9 cellular contexts compared by ENCODE assay signal in genomic region chr6:89372506-89372901, GRCh38. TPM values are rescaled to one million over a fixed set of nuclear protein-coding genes. Genes with fewer than 3 reads are reported as not detected.
DNase-seq lines count a peak whose midpoint lies in the region; TF ChIP-seq lines count a peak whose summit lies in the region.
"Had no signal": no experiment of that assay in that cellular context is flagged by ENCODE, and none has a peak within 500 bp of the region (broad histone marks: within the 10 kb centered on the region; RNA-seq: fewer than 3 reads in every experiment).

No MANE protein-coding gene starts in this region.

- H2AK5ac ChIP-seq in H9 (ENCODE audit: insufficient read length, low read length): no peak overlapping the region

- H4K20me1 ChIP-seq in H9 (ENCODE audit: control insufficient read depth, insufficient read depth, insufficient read length): no peaks in the 10 kb centered on the region
- H4K20me1 ChIP-seq in MM.1S (ENCODE audit: insufficient read depth, low read length): no peaks in the 10 kb centered on the region
- no peaks in the 10 kb centered on the region for H4K20me1 ChIP-seq in smooth muscle cell (ENCODE audit: low read depth)

- H2BK120ac ChIP-seq in H9 (ENCODE audit: low read depth, low read length, poor library complexity, severe bottlenecking): no peak overlapping the region

- no peak overlapping the region for H4K5ac ChIP-seq in H9 (ENCODE audit: insufficient read length, low read depth, low read length)

- H4K8ac ChIP-seq in H9 (replicated peaks; ENCODE audit: insufficient read length, low read depth, low read length): no peak overlapping the region

- TF ChIP-seq CTCF in H9 (conservative IDR thresholded peaks at IDR 0.05): no peak
- TF ChIP-seq CTCF in MM.1S (IDR thresholded peaks at IDR 0.05; ENCODE audit: low read length): no peak
- TF ChIP-seq CTCF in smooth muscle cell (IDR thresholded peaks at IDR 0.05; ENCODE audit: borderline replicate concordance, insufficient read depth, poor library complexity, severe bottlenecking): no peak

- no peaks in the 10 kb centered on the region for H3K9me3 Mint-ChIP-seq in activated naive CD4-positive, alpha-beta T cell treated with anti-CD3 and anti-CD28 coated beads, Interleukin-2, amount 10 ng/mL, durations not matched to agents 7 days and 5 days
- no peaks in the 10 kb centered on the region for H3K9me3 Mint-ChIP-seq in H9

- no peak overlapping the region for H4K91ac ChIP-seq in H9 (ENCODE audit: insufficient read length, low read depth, low read length)

- in situ Hi-C loops in ACHN (cut with HindIII; ENCODE audit: low pct_ligation_motif_present, low pct_unique_long_range_greater_than_20kb, low sequenced_read_pairs): no loop called here

- no peaks in the 10 kb centered on the region for H3K27me3 Mint-ChIP-seq in activated naive CD4-positive, alpha-beta T cell treated with anti-CD3 and anti-CD28 coated beads, Interleukin-2, amount 10 ng/mL, durations not matched to agents 7 days and 5 days
- no peaks in the 10 kb centered on the region for H3K27me3 Mint-ChIP-seq in H9 (ENCODE audit: low read depth)

- H3K4me1 Mint-ChIP-seq in activated naive CD4-positive, alpha-beta T cell treated with anti-CD3 and anti-CD28 coated beads, Interleukin-2, amount 10 ng/mL, durations not matched to agents 7 days and 5 days: peaks cover 45% of the 10 kb centered on the region
- peaks cover 17 to 30% of the 10 kb centered on the region in 2 experiments for H3K4me1 Mint-ChIP-seq in H9

- H3F3A ChIP-seq in MM.1S (ENCODE audit: insufficient read depth, low read length) (peaks cover 58% of the 10 kb centered on the region), smooth muscle cell (ENCODE audit: low read depth) (no peaks in the 10 kb centered on the region)

- H3K9me3 ChIP-seq in H9 (ENCODE audit: control insufficient read depth, low read depth, low read length) (no peaks in the 10 kb centered on the region), MM.1S (replicated peaks; ENCODE audit: insufficient read depth, low read length) (no peaks in the 10 kb centered on the region), smooth muscle cell (replicated peaks; ENCODE audit: low read depth) (no peaks in the 10 kb centered on the region)
- H3K9me3 ChIP-seq: SJSA1 had no signal

- H2AFZ ChIP-seq in H9 (ENCODE audit: low read length) (no peak overlapping the region), MM.1S (ENCODE audit: low read length) (no peak overlapping the region), smooth muscle cell (ENCODE audit: low read depth) (peak overlapping the region; percentile 61)

- H3K4me3 Mint-ChIP-seq in activated naive CD4-positive, alpha-beta T cell treated with anti-CD3 and anti-CD28 coated beads, Interleukin-2, amount 10 ng/mL, durations not matched to agents 7 days and 5 days: no peak overlapping the region
- H3K4me3 Mint-ChIP-seq in H9: no peak overlapping the region

- no peak overlapping the region for H3K4ac ChIP-seq in H9 (ENCODE audit: low read depth, low read length)

- H2BK5ac ChIP-seq in H9 (ENCODE audit: insufficient read length, low read length): no peak overlapping the region

- H3K27me3 ChIP-seq in H9 (ENCODE audit: insufficient read depth, low read length) (no peaks in the 10 kb centered on the region), MM.1S (replicated peaks; ENCODE audit: insufficient read depth, low read length) (no peaks in the 10 kb centered on the region), smooth muscle cell (ENCODE audit: low read depth) (no peaks in the 10 kb centered on the region)

- CTCF ChIA-PET in activated naive CD4-positive, alpha-beta T cell treated with anti-CD3 and anti-CD28 coated beads, Interleukin-2, amount 10 ng/mL, durations not matched to agents 7 days and 5 days (lab: Charles Lee): interaction anchor here (0.5 to 4.1 kb wide), 41 partner anchors 8 to 1107 kb away, joined by 3 to 26 read pairs (median 5); partner anchors contain the start of genes ANKRD6 and RRAGD

- H3K27ac Mint-ChIP-seq in activated naive CD4-positive, alpha-beta T cell treated with anti-CD3 and anti-CD28 coated beads, Interleukin-2, amount 10 ng/mL, durations not matched to agents 7 days and 5 days: peak overlapping the region; percentile 84
- no peak overlapping the region; a peak in 1 of 7 replicates for H3K27ac Mint-ChIP-seq in H9

- H3K23ac ChIP-seq in H9 (ENCODE audit: insufficient read length, low read depth, low read length): no peak overlapping the region

- H3K18ac ChIP-seq in H9 (ENCODE audit: insufficient read length, low read depth, low read length): no peak overlapping the region

- H3K23me2 ChIP-seq in H9 (ENCODE audit: insufficient read length, low read depth, low read length, poor library complexity, severe bottlenecking): no peaks in the 10 kb centered on the region

- H3K4me1 ChIP-seq in H9 (ENCODE audit: insufficient read depth, low read length): peaks cover 3% of the 10 kb centered on the region; the same call in 1 of the 2 replicates
- peaks cover 76% of the 10 kb centered on the region for H3K4me1 ChIP-seq in MM.1S (ENCODE audit: low read length)
- no peaks in the 10 kb centered on the region for H3K4me1 ChIP-seq in smooth muscle cell (ENCODE audit: low read depth)
- H3K4me1 ChIP-seq: SJSA1 had no signal

- no peaks in the 10 kb centered on the region for H3K9me2 ChIP-seq in MM.1S (replicated peaks; ENCODE audit: insufficient read depth, low read length)

- no peaks in the 10 kb centered on the region for H3K36me3 Mint-ChIP-seq in activated naive CD4-positive, alpha-beta T cell treated with anti-CD3 and anti-CD28 coated beads, Interleukin-2, amount 10 ng/mL, durations not matched to agents 7 days and 5 days
- no peaks in the 10 kb centered on the region for H3K36me3 Mint-ChIP-seq in H9 (ENCODE audit: insufficient read depth in 1 of 3, low read depth in 3 of 3)

- WGBS in H9 (ENCODE audit: extremely low coverage, insufficient read length, low lambda C conversion rate): no CpG with 5 or more reads among the region's 3 CpGs
- WGBS in smooth muscle cell (ENCODE audit: low lambda C conversion rate): 38% methylated on average over 3 of the region's 3 CpGs

- H3K9ac ChIP-seq in H9 (ENCODE audit: extremely low read depth, insufficient read length, low read length) (no peak overlapping the region), MM.1S (ENCODE audit: low read length) (peak overlapping the region; percentile 16; the same call in 1 of the 2 replicates), smooth muscle cell (ENCODE audit: low read depth) (no peak overlapping the region)

- H3K14ac ChIP-seq in H9 (ENCODE audit: insufficient read depth, low read length): no peak overlapping the region

- H3K36me3 ChIP-seq in MM.1S (replicated peaks; ENCODE audit: insufficient read depth, low read length): no peaks in the 10 kb centered on the region
- no peaks in the 10 kb centered on the region for H3K36me3 ChIP-seq in smooth muscle cell (ENCODE audit: low read depth)
- H3K36me3 ChIP-seq: SJSA1 had no signal

- H3K4me2 ChIP-seq in H9 (ENCODE audit: insufficient read depth, insufficient read length, low read length) (no peak overlapping the region), MM.1S (ENCODE audit: low read depth, low read length) (peak overlapping the region; percentile 34), smooth muscle cell (peak overlapping the region; percentile 63)

- H3K4me3 ChIP-seq in MM.1S (ENCODE audit: low read length) (peak overlapping the region; percentile 0; the same call in 1 of the 2 replicates), smooth muscle cell (no peak overlapping the region)
- H3K4me3 ChIP-seq: SJSA1 had no signal

- H3K56ac ChIP-seq in H9 (ENCODE audit: insufficient read length, low read depth, low read length): no peak overlapping the region

- no peak overlapping the region for H2BK12ac ChIP-seq in H9 (ENCODE audit: insufficient read length, low read depth, low read length)

- 0 out of 2 replicates have a peak overlapping the region, but pooled peaks have one; percentile 9 for H2BK15ac ChIP-seq in H9 (ENCODE audit: low read depth, low read length)

- no peaks in the 10 kb centered on the region for H3K79me1 ChIP-seq in H9 (ENCODE audit: insufficient read depth, low read depth, low read length, poor library complexity, severe bottlenecking)

- H3K27ac ChIP-seq in H9 (ENCODE audit: insufficient read length, low read depth, low read length) (no peak overlapping the region), MM.1S (ENCODE audit: low read length) (peak overlapping the region; percentile 83), smooth muscle cell (ENCODE audit: low read depth) (no peak overlapping the region)
- H3K27ac ChIP-seq: SJSA1 had no signal

- peak; percentile 52 for DNase-seq in activated naive CD4-positive, alpha-beta T cell treated with anti-CD3 and anti-CD28 coated beads, Interleukin-2, amount 10 ng/mL, durations not matched to agents 7 days and 5 days
- no peak for DNase-seq in activated naive CD4-positive, alpha-beta T cell treated with Interleukin-2 at 50 U/mL for 16 hours
- DNase-seq in H9 (no peak), MM.1S (peak; percentile 80), smooth muscle cell (lab: John Stamatoyannopoulos, UW; ENCODE audit: unreplicated experiment) (no peak), COR-L47 (lab: John Stamatoyannopoulos, UW) (no peak), ACHN (no peak), dedifferentiated amniotic fluid mesenchymal stem cell (ENCODE audit: extremely low spot score) (no peak)

- H3T11ph ChIP-seq in H9 (ENCODE audit: low read length): no peak overlapping the region

- H3K79me2 ChIP-seq in H9 (ENCODE audit: insufficient read depth, low read length) (no peaks in the 10 kb centered on the region), MM.1S (ENCODE audit: low read length) (peaks cover 52% of the 10 kb centered on the region), smooth muscle cell (ENCODE audit: low read depth) (no peaks in the 10 kb centered on the region)

- H2BK20ac ChIP-seq in H9 (ENCODE audit: low read depth, low read length, poor library complexity, severe bottlenecking): no peak overlapping the region

RNA-seq across cellular contexts. Expression of gene UBE2J1, which starts 20.0 kb away (rescaled TPM):
- total RNA-seq in H9 (2021): 13.1 and 13.2 TPM in 2 replicates
- total RNA-seq in smooth muscle cell: 130 and 131 TPM in 2 replicates
- polyA plus RNA-seq in smooth muscle cell: 65.7 and 85.5 TPM in 2 replicates

RNA-seq across cellular contexts. Expression of gene RRAGD, which starts 39.6 kb away (rescaled TPM):
- total RNA-seq in H9 (2021) (8.3 and 10.6 TPM in 2 replicates), smooth muscle cell (2.7 and 3.5 TPM in 2 replicates)
- 1.2 and 1.9 TPM in 2 replicates for polyA plus RNA-seq in smooth muscle cell
- total RNA-seq: SJSA1 had no signal

RNA-seq across cellular contexts. Expression of gene GABRR2, which starts 57.4 kb away (rescaled TPM):
- total RNA-seq in H9 (2021) (not detected in 2 replicates), smooth muscle cell (0.49 and 3.2 TPM in 2 replicates)
- 0.24 and 0.50 TPM in 2 replicates for polyA plus RNA-seq in smooth muscle cell
- total RNA-seq: SJSA1 had no signal

Comparison
In these comparisons a context has a peak if more than half of its experiments do, and no peak if none do; other contexts are left out.
1. DNase-seq: peak in activated naive CD4-positive, alpha-beta T cell treated with anti-CD3 and anti-CD28 coated beads, Interleukin-2, amount 10 ng/mL, durations not matched to agents 7 days and 5 days (single experiment) and MM.1S (single experiment); none in activated naive CD4-positive, alpha-beta T cell treated with Interleukin-2 at 50 U/mL for 16 hours (single experiment), H9 (single experiment), smooth muscle cell (single experiment), COR-L47 (single experiment), ACHN (single experiment) and dedifferentiated amniotic fluid mesenchymal stem cell (single experiment).